29 cellular contexts compared by ENCODE assay signal in the genomic region with DNA sequence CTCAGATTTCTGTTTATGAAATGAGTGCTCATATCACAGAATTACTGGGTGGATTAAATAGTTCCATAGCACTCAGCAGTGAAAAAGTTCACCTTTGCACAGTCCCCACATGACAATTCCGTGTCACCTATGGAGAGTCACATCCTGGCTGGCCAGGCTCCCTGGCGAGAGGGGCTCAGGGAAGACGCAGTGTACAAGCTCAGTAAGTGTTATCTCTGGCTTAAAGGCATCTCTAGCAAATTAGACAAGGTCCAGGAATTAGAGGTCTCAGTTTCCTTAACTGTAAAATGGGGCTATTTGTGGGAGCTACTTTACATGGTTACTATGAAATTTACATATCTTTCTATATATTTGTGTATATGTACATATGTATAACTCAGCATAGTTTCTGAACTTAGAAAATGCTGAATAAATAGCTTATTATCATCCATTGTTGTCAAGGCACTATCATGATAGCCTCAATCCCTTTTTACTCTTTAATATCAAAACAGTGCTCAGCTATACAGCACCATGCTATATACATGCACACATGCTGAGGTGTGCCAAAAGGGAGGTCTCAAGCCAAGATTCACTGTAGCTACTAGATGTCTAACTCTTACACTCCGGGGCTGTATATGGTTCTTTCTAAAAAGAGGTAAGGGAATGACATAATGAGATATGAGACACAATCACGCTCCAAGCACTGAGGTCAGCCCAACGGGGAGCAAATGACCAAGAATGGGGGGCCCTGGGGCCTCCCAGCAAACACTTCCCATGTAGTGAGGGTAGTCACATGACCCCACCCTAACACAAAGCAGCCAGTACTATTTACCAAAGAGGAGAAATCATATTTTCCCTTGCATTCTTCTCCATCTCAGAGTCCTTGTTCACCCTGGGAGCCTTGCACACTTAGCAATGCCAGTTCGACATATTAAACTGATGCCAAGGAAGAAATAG. TPM values are rescaled to one million over a fixed set of nuclear protein-coding genes. Genes with fewer than 3 reads are reported as not detected.
DNase-seq lines count a peak whose midpoint lies in the region; ATAC-seq, FAIRE-seq and TF ChIP-seq lines count a peak whose summit lies in the region.
"Had no signal": no experiment of that assay in that cellular context is flagged by ENCODE, and none has a peak within 500 bp of the region (broad histone marks: within the 10 kb centered on the region; RNA-seq: fewer than 3 reads in every experiment).

No MANE protein-coding gene starts in this region.

- no peak for FAIRE-seq in HepG2 (lab: Jason Lieb, UNC)
- FAIRE-seq: A204.1, GM19239, H54 had no signal

- no peak for ATAC-seq in HepG2
- no peak for ATAC-seq in GM19395 (IDR thresholded peaks at IDR 0.05; ENCODE audit: unreplicated experiment)
- ATAC-seq: PC-3; stimulated activated naive B cell treated with anti-CD40 and anti-IgM and Interleukin-4, amounts not matched to agents 10 μg/mL and 1 μg/mL and 100 μg/mL, for 72 hours had no signal

- H3K27ac ChIP-seq in 22Rv1 (peak overlapping the region; percentile 96), HepG2 (ENCODE audit: extremely low read length, insufficient read depth, low read length) (peak overlapping the region; percentile 41), trophoblast cell (ENCODE audit: low read depth, low read length) (no peak overlapping the region), MM.1S (ENCODE audit: low read length) (no peak overlapping the region)
- H3K27ac ChIP-seq: HL-60, suprapubic skin, vagina had no signal

- H2BK120ac ChIP-seq in trophoblast cell (ENCODE audit: insufficient read depth, low read length, poor library complexity), result no peak overlapping the region

- H3K9ac ChIP-seq in HepG2 (ENCODE audit: insufficient read depth, low read depth, low read length) (no peak overlapping the region), trophoblast cell (ENCODE audit: low read length) (no peak overlapping the region), MM.1S (ENCODE audit: low read length) (no peak overlapping the region)
- H3K9ac ChIP-seq: SK-N-SH had no signal

- DNase-seq in HepG2 (ENCODE audit: low spot score), result no peak
- DNase-seq in trophoblast cell, result no peak
- no peak for DNase-seq in NCI-H2196 treated with DMSO at 0.1 percent for 48 hours (lab: John Stamatoyannopoulos, UW; ENCODE audit: unreplicated experiment)
- DNase-seq in activated naive CD4-positive, alpha-beta T cell treated with anti-CD3 and anti-CD28 coated beads, Interleukin-2, amount 10 ng/mL, durations not matched to agents 7 days and 5 days, result no peak
- DNase-seq in MM.1S, result no peak
- DNase-seq: activated CD4-positive, alpha-beta memory T cell treated with anti-CD3 and anti-CD28 coated beads, Interleukin-2, amount 10 ng/mL, durations not matched to agents 7 days and 5 days; AML-193; CD4-positive, CD25-positive, alpha-beta regulatory T cell; cortex of kidney; glutamatergic neuron; mesendoderm; NCI-H1417; NCI-H2081; NCI-H226; NCI-H69; PC-3; SK-N-SH; stimulated activated naive B cell treated with anti-CD40 and anti-IgM and Interleukin-4, amounts not matched to agents 10 μg/mL and 1 μg/mL and 100 μg/mL, for 72 hours had no signal

- H3K4me2 ChIP-seq in HepG2 (ENCODE audit: low read depth, low read length) (no peak overlapping the region), trophoblast cell (ENCODE audit: low read length) (no peak overlapping the region), MM.1S (ENCODE audit: low read depth, low read length) (no peak overlapping the region)
- H3K4me2 ChIP-seq: SK-N-SH had no signal

- TF ChIP-seq CTCF in 22Rv1 (IDR thresholded peaks at IDR 0.05), result no peak
- no peak for TF ChIP-seq CTCF in brain (conservative IDR thresholded peaks at IDR 0.05)
- TF ChIP-seq CTCF in HepG2 (CRISPR knock-in tag; IDR thresholded peaks at IDR 0.05), result no peak
- no peak for TF ChIP-seq CTCF in MM.1S (IDR thresholded peaks at IDR 0.05; ENCODE audit: low read length)

- CTCF ChIA-PET in HepG2 (lab: Yijun Ruan, JAX; ENCODE audit: low intra/inter-chr PET ratio, low total read pairs), result no interaction called here
- CTCF ChIA-PET in activated naive CD4-positive, alpha-beta T cell treated with anti-CD3 and anti-CD28 coated beads, Interleukin-2, amount 10 ng/mL, durations not matched to agents 7 days and 5 days (lab: Charles Lee), result interaction anchor here (1.1 kb wide), 1 partner anchor 13 kb away, joined by 3 read pairs; no protein-coding TSS in a partner anchor

- no peak for TF ChIP-seq EP300 in HepG2 (IDR thresholded peaks at IDR 0.05; ENCODE audit: low read depth in 2 of 2, low read length in 2 of 2)
- TF ChIP-seq EP300 in HepG2 (CRISPR knock-in tag; IDR thresholded peaks at IDR 0.05; ENCODE audit: borderline replicate concordance), result no peak

- no peak overlapping the region for H3K14ac ChIP-seq in trophoblast cell (ENCODE audit: low read length)

- H3K4me3 Mint-ChIP-seq in brain, result no peak overlapping the region
- no peak overlapping the region for H3K4me3 Mint-ChIP-seq in activated naive CD4-positive, alpha-beta T cell treated with anti-CD3 and anti-CD28 coated beads, Interleukin-2, amount 10 ng/mL, durations not matched to agents 7 days and 5 days
- H3K4me3 Mint-ChIP-seq: activated CD4-positive, alpha-beta memory T cell treated with anti-CD3 and anti-CD28 coated beads, Interleukin-2, amount 10 ng/mL, durations not matched to agents 7 days and 5 days; activated naive CD8-positive, alpha-beta T cell; CD4-positive, CD25-positive, alpha-beta regulatory T cell; stimulated activated naive B cell treated with anti-CD40 and anti-IgM and Interleukin-4, amounts not matched to agents 10 μg/mL and 1 μg/mL and 100 μg/mL, for 72 hours; T-helper 1 cell treated with Interleukin-12 subunit alpha and Interleukin-12 subunit beta and Interleukin-4 antibody, amounts not matched to agents 30 μg/mL and 1 μg/mL, for 36 hours had no signal

- peaks cover 73% of the 10 kb centered on the region for H3K79me2 ChIP-seq in HepG2 (ENCODE audit: insufficient read depth, low read length)
- peaks cover 3% of the 10 kb centered on the region for H3K79me2 ChIP-seq in trophoblast cell (ENCODE audit: control insufficient read depth, insufficient read depth, low read length, poor library complexity)
- no peaks in the 10 kb centered on the region for H3K79me2 ChIP-seq in MM.1S (ENCODE audit: low read length)

- H3K79me1 ChIP-seq in trophoblast cell (ENCODE audit: low read length), result peaks cover 9% of the 10 kb centered on the region

- no peak overlapping the region for H2BK12ac ChIP-seq in trophoblast cell (ENCODE audit: low read length)

- H3K4me1 ChIP-seq in HepG2 (ENCODE audit: insufficient read depth, low read length) (peaks cover 84% of the 10 kb centered on the region), trophoblast cell (ENCODE audit: control insufficient read depth in 1 of 2, insufficient read depth in 2 of 2, low read length in 2 of 2) (peaks cover 7 to 9% of the 10 kb centered on the region in 2 experiments), MM.1S (ENCODE audit: low read length) (no peaks in the 10 kb centered on the region)

- no peaks in the 10 kb centered on the region for H3K9me3 Mint-ChIP-seq in brain
- no peaks in the 10 kb centered on the region for H3K9me3 Mint-ChIP-seq in activated naive CD4-positive, alpha-beta T cell treated with anti-CD3 and anti-CD28 coated beads, Interleukin-2, amount 10 ng/mL, durations not matched to agents 7 days and 5 days
- H3K9me3 Mint-ChIP-seq: activated CD4-positive, alpha-beta memory T cell treated with anti-CD3 and anti-CD28 coated beads, Interleukin-2, amount 10 ng/mL, durations not matched to agents 7 days and 5 days; CD4-positive, CD25-positive, alpha-beta regulatory T cell; stimulated activated naive B cell treated with anti-CD40 and anti-IgM and Interleukin-4, amounts not matched to agents 10 μg/mL and 1 μg/mL and 100 μg/mL, for 72 hours; T-helper 1 cell treated with Interleukin-12 subunit alpha and Interleukin-12 subunit beta and Interleukin-4 antibody, amounts not matched to agents 30 μg/mL and 1 μg/mL, for 36 hours had no signal

- H3K27me3 ChIP-seq in HepG2 (ENCODE audit: control insufficient read depth in 1 of 2, insufficient read depth in 2 of 2, low read length in 2 of 2) (no peaks in the 10 kb centered on the region), trophoblast cell (ENCODE audit: insufficient read depth, low read length) (no peaks in the 10 kb centered on the region), MM.1S (replicated peaks; ENCODE audit: insufficient read depth, low read length) (no peaks in the 10 kb centered on the region)
- H3K27me3 ChIP-seq: suprapubic skin, vagina had no signal

- H4K20me1 ChIP-seq in HepG2 (ENCODE audit: insufficient read depth, low read length), result no peaks in the 10 kb centered on the region
- no peaks in the 10 kb centered on the region for H4K20me1 ChIP-seq in MM.1S (ENCODE audit: insufficient read depth, low read length)

- no peak overlapping the region for H4K8ac ChIP-seq in trophoblast cell (ENCODE audit: low read depth, low read length)

- TF ChIP-seq RAD21 in HepG2 (CRISPR knock-in tag; IDR thresholded peaks at IDR 0.05), result no peak

- peaks cover 45% of the 10 kb centered on the region for H3K4me1 Mint-ChIP-seq in brain
- H3K4me1 Mint-ChIP-seq in activated naive CD4-positive, alpha-beta T cell treated with anti-CD3 and anti-CD28 coated beads, Interleukin-2, amount 10 ng/mL, durations not matched to agents 7 days and 5 days, result no peaks in the 10 kb centered on the region
- H3K4me1 Mint-ChIP-seq: activated CD4-positive, alpha-beta memory T cell treated with anti-CD3 and anti-CD28 coated beads, Interleukin-2, amount 10 ng/mL, durations not matched to agents 7 days and 5 days had no signal

- peak overlapping the region; percentile 12 for H3K4ac ChIP-seq in trophoblast cell (ENCODE audit: low read depth, low read length)

- no peak overlapping the region for H4K12ac ChIP-seq in trophoblast cell (ENCODE audit: low read depth, low read length)

- peaks cover 4% of the 10 kb centered on the region for H3K27me3 Mint-ChIP-seq in brain
- no peaks in the 10 kb centered on the region for H3K27me3 Mint-ChIP-seq in activated naive CD4-positive, alpha-beta T cell treated with anti-CD3 and anti-CD28 coated beads, Interleukin-2, amount 10 ng/mL, durations not matched to agents 7 days and 5 days
- H3K27me3 Mint-ChIP-seq: activated CD4-positive, alpha-beta memory T cell treated with anti-CD3 and anti-CD28 coated beads, Interleukin-2, amount 10 ng/mL, durations not matched to agents 7 days and 5 days; activated naive CD8-positive, alpha-beta T cell had no signal

- in situ Hi-C loops in HepG2 (cut with HindIII; ENCODE audit: extremely low pct_ligation_motif_present, low pct_unique_long_range_greater_than_20kb), result no loop called here

- H3K9me2 ChIP-seq in MM.1S (replicated peaks; ENCODE audit: insufficient read depth, low read length), result no peaks in the 10 kb centered on the region
- H3K9me2 ChIP-seq: SK-N-SH had no signal

- BruUV-seq in HepG2 (replicated peaks; lab: Mats Ljungman, UMichigan), result no TSS peak

- no peak overlapping the region for H3K18ac ChIP-seq in trophoblast cell (ENCODE audit: low read length)

- H3K27ac Mint-ChIP-seq in brain, result peak overlapping the region; percentile 56 to 89 (median 76)
- no peak overlapping the region for H3K27ac Mint-ChIP-seq in activated naive CD4-positive, alpha-beta T cell treated with anti-CD3 and anti-CD28 coated beads, Interleukin-2, amount 10 ng/mL, durations not matched to agents 7 days and 5 days
- H3K27ac Mint-ChIP-seq: activated CD4-positive, alpha-beta memory T cell treated with anti-CD3 and anti-CD28 coated beads, Interleukin-2, amount 10 ng/mL, durations not matched to agents 7 days and 5 days; activated naive CD8-positive, alpha-beta T cell; stimulated activated naive B cell treated with anti-CD40 and anti-IgM and Interleukin-4, amounts not matched to agents 10 μg/mL and 1 μg/mL and 100 μg/mL, for 72 hours; T-helper 1 cell treated with Interleukin-12 subunit alpha and Interleukin-12 subunit beta and Interleukin-4 antibody, amounts not matched to agents 30 μg/mL and 1 μg/mL, for 36 hours had no signal

- no peak overlapping the region for H4K91ac ChIP-seq in trophoblast cell (ENCODE audit: low read depth, low read length)

- H2AFZ ChIP-seq in HepG2 (ENCODE audit: low read length) (no peak overlapping the region), trophoblast cell (ENCODE audit: insufficient read depth, low read length, poor library complexity) (no peak overlapping the region), MM.1S (ENCODE audit: low read length) (no peak overlapping the region)

- 92% methylated on average over 7 of the region's 7 CpGs for WGBS in HepG2 (ENCODE audit: low lambda C conversion rate)
- WGBS in trophoblast cell (ENCODE audit: extremely low coverage, insufficient coverage, insufficient read length), result no CpG with 5 or more reads among the region's 7 CpGs

- intact Hi-C loops in HepG2 (cut with micrococcal nuclease; ENCODE audit: unreplicated experiment), result no loop called here

- H3F3A ChIP-seq in MM.1S (ENCODE audit: insufficient read depth, low read length), result no peaks in the 10 kb centered on the region

- no peak overlapping the region for H2BK5ac ChIP-seq in trophoblast cell (ENCODE audit: low read depth, low read length, poor library complexity)

- H3K23ac ChIP-seq in trophoblast cell (ENCODE audit: low read length), result no peak overlapping the region

- TF ChIP-seq POLR2A in HepG2 (IDR thresholded peaks at IDR 0.05; ENCODE audit: insufficient read depth in 1 of 2, low read depth in 2 of 2, low read length in 2 of 2), result no peak

- POLR2A ChIA-PET in HepG2 (lab: Yijun Ruan, JAX), result interaction anchor here (1.6 to 1.7 kb wide), 2 partner anchors 12 to 17 kb away, joined by 6 to 7 read pairs; no protein-coding TSS in a partner anchor

- H2AK5ac ChIP-seq in trophoblast cell (ENCODE audit: low read length), result no peak overlapping the region

- peaks cover 19% of the 10 kb centered on the region for H3K36me3 Mint-ChIP-seq in brain
- H3K36me3 Mint-ChIP-seq in activated naive CD4-positive, alpha-beta T cell treated with anti-CD3 and anti-CD28 coated beads, Interleukin-2, amount 10 ng/mL, durations not matched to agents 7 days and 5 days, result no peaks in the 10 kb centered on the region
- H3K36me3 Mint-ChIP-seq: stimulated activated naive B cell treated with anti-CD40 and anti-IgM and Interleukin-4, amounts not matched to agents 10 μg/mL and 1 μg/mL and 100 μg/mL, for 72 hours had no signal

- H3K36me3 ChIP-seq in HepG2 (replicated peaks in 1 of 2; ENCODE audit: control insufficient read depth in 1 of 2, insufficient read depth in 2 of 2, low read length in 2 of 2), result peaks cover 8 to 36% of the 10 kb centered on the region in 2 experiments
- peaks cover 6 to 8% of the 10 kb centered on the region in 2 experiments for H3K36me3 ChIP-seq in trophoblast cell (ENCODE audit: control insufficient read depth in 1 of 2, insufficient read depth in 2 of 2, low read length in 2 of 2)
- H3K36me3 ChIP-seq in MM.1S (replicated peaks; ENCODE audit: insufficient read depth, low read length), result no peaks in the 10 kb centered on the region
- H3K36me3 ChIP-seq: suprapubic skin, vagina had no signal

- H3K4me3 ChIP-seq in HepG2 (replicated peaks in 1 of 3; ENCODE audit: insufficient read depth in 1 of 3, low read depth in 2 of 3, low read length in 3 of 3) (no peak overlapping the region), trophoblast cell (ENCODE audit: low read depth, low read length) (no peak overlapping the region), MM.1S (ENCODE audit: low read length) (no peak overlapping the region)
- H3K4me3 ChIP-seq: suprapubic skin, vagina had no signal

- no peaks in the 10 kb centered on the region for H3K9me3 ChIP-seq in HepG2 (ENCODE audit: low read length)
- peaks cover 3% of the 10 kb centered on the region for H3K9me3 ChIP-seq in trophoblast cell (ENCODE audit: insufficient read depth, low read depth, low read length)
- no peaks in the 10 kb centered on the region for H3K9me3 ChIP-seq in MM.1S (replicated peaks; ENCODE audit: insufficient read depth, low read length)
- H3K9me3 ChIP-seq: SK-N-SH, suprapubic skin, vagina had no signal

RNA-seq across cellular contexts. Expression of gene SLC22A23, which starts 59.4 kb away (rescaled TPM):
- polyA plus RNA-seq in brain (ENCODE audit: insufficient read depth, low read depth, low replicate concordance), result 25.9 TPM
- total RNA-seq in HepG2 (2016; rRNA removed; fragmentation: Illumina TruSeq; extraction: Trizol), result 14.4 and 17.5 TPM in 2 replicates
- 5.9 and 6.8 TPM in 2 replicates for total RNA-seq in HepG2 (2016; cell fraction: cytosol; rRNA removed; fragmentation: Illumina TruSeq; extraction: Trizol; ENCODE audit: low read depth)
- total RNA-seq in HepG2 (2016; cell fraction: insoluble cytoplasmic fraction; rRNA removed; fragmentation: Illumina TruSeq; extraction: Trizol), result 11.7 and 17.5 TPM in 2 replicates
- total RNA-seq in HepG2 (2016; cell fraction: membrane; rRNA removed; fragmentation: Illumina TruSeq; extraction: Trizol), result 9.8 and 11.5 TPM in 2 replicates
- total RNA-seq in HepG2 (2016; cell fraction: nucleus; rRNA removed; fragmentation: Illumina TruSeq; extraction: Trizol), result 33.2 and 38.2 TPM in 2 replicates
- 11.8 and 17.3 TPM in 2 replicates for polyA plus RNA-seq in HepG2 (2011; rRNA removed)
- polyA plus RNA-seq in HepG2 (2011; cell fraction: cytosol; rRNA removed), result 15.4 and 19.5 TPM in 2 replicates
- polyA plus RNA-seq in HepG2 (2011; cell fraction: nucleus; rRNA removed), result 54.1 and 61.7 TPM in 2 replicates
- 25.2 and 36.8 TPM in 2 replicates for polyA plus RNA-seq in HepG2 (2012)
- polyA plus RNA-seq in HepG2 (2016; cell fraction: cytosol; fragmentation: Illumina TruSeq; extraction: Trizol; ENCODE audit: low read depth), result 2.0 and 2.2 TPM in 2 replicates
- polyA plus RNA-seq in HepG2 (2016; cell fraction: insoluble cytoplasmic fraction; fragmentation: Illumina TruSeq; extraction: Trizol; ENCODE audit: low read depth), result 12.7 and 15.3 TPM in 2 replicates
- 5.3 and 6.1 TPM in 2 replicates for polyA plus RNA-seq in HepG2 (2016; cell fraction: membrane; fragmentation: Illumina TruSeq; extraction: Trizol; ENCODE audit: low read depth)
- polyA plus RNA-seq in HepG2 (2016; cell fraction: nucleus; fragmentation: Illumina TruSeq; extraction: Trizol; ENCODE audit: insufficient read depth, low read depth), result 42.3 and 52.5 TPM in 2 replicates
- 1.4 and 75.8 TPM in 2 replicates for polyA minus RNA-seq in HepG2 (2011; rRNA and poly(A)+ RNA removed; ENCODE audit: low replicate concordance)
- 30.2 and 44.5 TPM in 2 replicates for polyA minus RNA-seq in HepG2 (2011; cell fraction: cytosol; rRNA and poly(A)+ RNA removed)
- 77.3 and 90.4 TPM in 2 replicates for polyA minus RNA-seq in HepG2 (2011; cell fraction: nucleus; rRNA and poly(A)+ RNA removed)
- 29.8 and 31.6 TPM in 2 replicates for polyA plus RNA-seq in trophoblast cell (2013)
- polyA plus RNA-seq: SK-N-SH had no signal

Comparison
In these comparisons a context has a peak if more than half of its experiments do, and no peak if none do; other contexts are left out.
1. H3K27ac ChIP-seq: peak in 22Rv1 (single experiment) and HepG2 (single experiment); none in trophoblast cell (single experiment) and MM.1S (single experiment).